ENCODE assay signal across 8 cellular contexts in the genomic region with DNA sequence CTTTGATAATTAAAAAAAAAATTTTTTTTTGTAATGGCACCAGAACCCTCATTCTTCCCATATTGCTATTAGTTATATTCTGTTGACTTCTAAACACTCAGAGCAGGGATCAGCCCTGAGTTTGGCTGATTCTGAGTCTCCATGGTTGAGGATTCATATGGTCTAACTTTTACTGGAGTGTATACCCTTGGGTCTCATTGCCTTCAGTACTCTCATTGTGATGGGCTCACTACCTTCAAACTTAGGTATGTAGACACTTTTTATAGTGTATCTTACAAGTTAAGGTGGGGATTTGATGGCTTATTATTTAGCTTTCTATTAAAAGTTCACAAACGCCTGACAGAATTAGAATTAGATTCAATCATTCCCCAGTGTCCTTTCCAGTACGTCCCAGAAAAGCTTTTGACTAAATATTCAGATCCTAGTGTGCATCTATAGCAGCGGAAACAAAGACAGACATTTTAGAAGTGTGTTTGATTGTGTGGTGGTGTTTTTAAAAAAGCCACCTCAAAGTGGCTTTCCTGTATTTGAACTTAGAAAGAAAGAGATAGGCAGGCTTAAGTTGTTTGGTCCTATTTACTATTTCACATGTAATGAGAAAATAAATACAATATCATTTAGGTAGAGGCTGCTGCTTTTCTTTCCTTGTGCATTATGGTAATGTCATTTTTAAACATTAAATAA. TPM values are rescaled to one million over a fixed set of nuclear protein-coding genes. Genes with fewer than 3 reads are reported as not detected.
DNase-seq lines count a peak whose midpoint lies in the region; ATAC-seq and TF ChIP-seq lines count a peak whose summit lies in the region.

No MANE protein-coding gene starts in this region.

- H3K79me2 ChIP-seq in osteoblast (ENCODE audit: insufficient read depth, low read length): peaks cover 82% of the 10 kb centered on the region

- peak overlapping the region; percentile 83 to 94 for H3K4me3 Mint-ChIP-seq in effector memory CD8-positive, alpha-beta T cell

- peak overlapping the region; percentile 91 to 97 for H3K27ac Mint-ChIP-seq in effector memory CD8-positive, alpha-beta T cell

- H3K4me2 ChIP-seq in BLaER1 (peak overlapping the region; percentile 76), osteoblast (ENCODE audit: insufficient read depth, low read length) (peak overlapping the region; percentile 91)

- H3K27me3 Mint-ChIP-seq in effector memory CD8-positive, alpha-beta T cell: no peaks in the 10 kb centered on the region

- DNase-seq in SJCRH30 (no peak), osteoblast (ENCODE audit: insufficient read length, low spot score, missing footprints) (no peak), NCI-H128 (lab: John Stamatoyannopoulos, UW; ENCODE audit: unreplicated experiment) (no peak), medulla oblongata (ENCODE audit: extremely low spot score) (no peak)
- no peak for DNase-seq in effector memory CD8-positive, alpha-beta T cell
- no peak for DNase-seq in activated CD8-positive, alpha-beta memory T cell treated with anti-CD3 and anti-CD28 coated beads for 24 hours

- H3K36me3 Mint-ChIP-seq in effector memory CD8-positive, alpha-beta T cell (ENCODE audit: insufficient read depth): peaks cover 6% of the 10 kb centered on the region

- H3K9me3 Mint-ChIP-seq in effector memory CD8-positive, alpha-beta T cell: no peaks in the 10 kb centered on the region

- H4K20me1 ChIP-seq in BLaER1 (no peaks in the 10 kb centered on the region), osteoblast (ENCODE audit: insufficient read depth, low read length) (no peaks in the 10 kb centered on the region)

- H3K4me1 Mint-ChIP-seq in effector memory CD8-positive, alpha-beta T cell (ENCODE audit: low read depth in 2 of 2): peaks cover 28 to 46% of the 10 kb centered on the region in 2 donors

- TF ChIP-seq CTCF in osteoblast (IDR thresholded peaks at IDR 0.05; ENCODE audit: extremely low read depth, low read depth, low read length): no peak

- H3K4me3 ChIP-seq in BLaER1: peak overlapping the region; percentile 72
- H3K4me3 ChIP-seq in SJCRH30: peak overlapping the region; percentile 47
- peak overlapping the region; percentile 72 for H3K4me3 ChIP-seq in osteoblast (ENCODE audit: insufficient read depth, low read length)

- H3K4me1 ChIP-seq in BLaER1 (peaks cover 53% of the 10 kb centered on the region), SJCRH30 (peaks cover 19% of the 10 kb centered on the region), osteoblast (ENCODE audit: insufficient read depth, low read length) (peaks cover 31% of the 10 kb centered on the region)

- ATAC-seq in effector memory CD8-positive, alpha-beta T cell (replicated peaks): no peak
- no peak for ATAC-seq in GM19455 (IDR thresholded peaks at IDR 0.05; ENCODE audit: unreplicated experiment)

- no peaks in the 10 kb centered on the region for H3K27me3 ChIP-seq in BLaER1
- H3K27me3 ChIP-seq in SJCRH30: no peaks in the 10 kb centered on the region
- no peaks in the 10 kb centered on the region for H3K27me3 ChIP-seq in osteoblast (ENCODE audit: insufficient read depth, low read length)

- H3K9ac ChIP-seq in BLaER1: peak overlapping the region; percentile 77

- H2AFZ ChIP-seq in osteoblast (ENCODE audit: low read length): no peak overlapping the region

- H3K9me3 ChIP-seq in BLaER1 (peaks cover 14% of the 10 kb centered on the region), SJCRH30 (replicated peaks) (no peaks in the 10 kb centered on the region), osteoblast (ENCODE audit: low read depth, low read length) (no peaks in the 10 kb centered on the region)

- H3K36me3 ChIP-seq in BLaER1 (peaks cover 23% of the 10 kb centered on the region; the same call in 1 of the 2 replicates), SJCRH30 (no peaks in the 10 kb centered on the region), osteoblast (ENCODE audit: insufficient read depth, low read length) (no peaks in the 10 kb centered on the region)

- H3K27ac ChIP-seq in BLaER1 (peak overlapping the region; percentile 82), SJCRH30 (no peak overlapping the region; the same call in 1 of the 2 replicates), osteoblast (ENCODE audit: low read depth, low read length) (peak overlapping the region; percentile 90)

RNA-seq across cellular contexts. Expression of gene MACF1, which starts 1.4 kb away (rescaled TPM):
- total RNA-seq in SJCRH30 (2014; rRNA removed; shearing (Covaris generic)): 160 and 172 TPM in 2 replicates
- total RNA-seq in osteoblast: 377 and 424 TPM in 2 replicates
